ENCODE assay signal across 20 cellular contexts in genomic region chr17:8494506-8495111, GRCh38. TPM values are rescaled to one million over a fixed set of nuclear protein-coding genes. Genes with fewer than 3 reads are reported as not detected.
A peak's percentile ranks its signal among the peaks of the same experiment; 100 is the strongest.
DNase-seq lines count a peak whose midpoint lies in the region; ATAC-seq, FAIRE-seq and TF ChIP-seq lines count a peak whose summit lies in the region.
"Had no signal": no experiment of that assay in that cellular context is flagged by ENCODE, and none has a peak within 500 bp of the region (broad histone marks: within the 10 kb centered on the region; RNA-seq: fewer than 3 reads in every experiment).

No MANE protein-coding gene starts in this region.

- H3K4me3 Mint-ChIP-seq in brain, result no peak overlapping the region
- peak overlapping the region; percentile 48 for H3K4me3 Mint-ChIP-seq in type B pancreatic cell
- H3K4me3 Mint-ChIP-seq in T-cell, result no peak overlapping the region

- no peaks in the 10 kb centered on the region for H3K27me3 ChIP-seq in small intestine (ENCODE audit: control insufficient read depth in 2 of 2, insufficient read depth in 2 of 2, low read length in 2 of 2)
- no peaks in the 10 kb centered on the region for H3K27me3 ChIP-seq in effector memory CD4-positive, alpha-beta T cell (replicated peaks; ENCODE audit: control insufficient read depth, insufficient read depth, low read length, poor library complexity, severe bottlenecking)

- FAIRE-seq in small intestine (lab: Jason Lieb, UNC), result no peak
- FAIRE-seq: GM19239 had no signal

- H3K4me1 Mint-ChIP-seq in brain (no peaks in the 10 kb centered on the region), type B pancreatic cell (ENCODE audit: unreplicated experiment) (peaks cover 7% of the 10 kb centered on the region), T-cell (no peaks in the 10 kb centered on the region)

- DNase-seq in SK-N-MC (ENCODE audit: low read depth, low spot score) (no peak), type B pancreatic cell (ENCODE audit: extremely low spot score, unreplicated experiment) (peak; percentile 44), T-cell (no peak), HK-2 (ENCODE audit: unreplicated experiment) (no peak), small intestine (no peak)
- no peak for DNase-seq in effector memory CD4-positive, alpha-beta T cell
- DNase-seq: COR-L47, DMS153, EL, HCEC 1CT, KBM-7, NCI-H1048, NCI-H1694, NCI-H2107, NCI-H2227 treated with DMSO at 0.1 percent for 48 hours, NCI-H524, SHP77 had no signal

- no peaks in the 10 kb centered on the region for H3K27me3 Mint-ChIP-seq in brain
- no peaks in the 10 kb centered on the region for H3K27me3 Mint-ChIP-seq in type B pancreatic cell
- no peaks in the 10 kb centered on the region for H3K27me3 Mint-ChIP-seq in T-cell

- no peak overlapping the region for H3K4me3 ChIP-seq in SK-N-MC
- no peak overlapping the region for H3K4me3 ChIP-seq in mesodermal cell (ENCODE audit: extremely low read depth, insufficient read depth, low read length, poor library complexity, severe bottlenecking)
- H3K4me3 ChIP-seq in small intestine (ENCODE audit: low read depth in 1 of 2, low read length in 2 of 2), result no peak overlapping the region
- no peak overlapping the region for H3K4me3 ChIP-seq in effector memory CD4-positive, alpha-beta T cell (ENCODE audit: insufficient read depth, low read depth, low read length, poor library complexity, severe bottlenecking)

- no peak for ATAC-seq in T-cell (replicated peaks in 1 of 4)

- H3K9me3 Mint-ChIP-seq in brain (no peaks in the 10 kb centered on the region), type B pancreatic cell (no peaks in the 10 kb centered on the region), T-cell (no peaks in the 10 kb centered on the region)

- H3K36me3 Mint-ChIP-seq in brain (peaks cover 76% of the 10 kb centered on the region), type B pancreatic cell (peaks cover 27% of the 10 kb centered on the region), T-cell (peaks cover 12% of the 10 kb centered on the region)

- H3K27ac ChIP-seq in SK-N-MC (peak overlapping the region; percentile 48), mesodermal cell (ENCODE audit: low read depth, low read length, severe bottlenecking) (peak overlapping the region; percentile 23), small intestine (ENCODE audit: low read depth in 1 of 2, low read length in 1 of 2) (no peak overlapping the region)
- no peak overlapping the region for H3K27ac ChIP-seq in effector memory CD4-positive, alpha-beta T cell (ENCODE audit: insufficient read depth, low read length, poor library complexity, severe bottlenecking)

- H3K9me3 ChIP-seq in SK-N-MC (ENCODE audit: low read depth, low read length), result no peaks in the 10 kb centered on the region
- H3K9me3 ChIP-seq in mesodermal cell (ENCODE audit: control insufficient read depth, low read length), result no peaks in the 10 kb centered on the region
- no peaks in the 10 kb centered on the region for H3K9me3 ChIP-seq in small intestine (ENCODE audit: control insufficient read depth, low read depth)
- no peaks in the 10 kb centered on the region for H3K9me3 ChIP-seq in effector memory CD4-positive, alpha-beta T cell (ENCODE audit: control insufficient read depth, low read length)

- no peak overlapping the region for H3K9ac ChIP-seq in SK-N-MC (ENCODE audit: insufficient read length)

- POLR2A ChIA-PET in T-cell (lab: Charles Lee), result no interaction called here

- H3K4me1 ChIP-seq in mesodermal cell (ENCODE audit: control insufficient read depth, insufficient read depth, low read length, poor library complexity, severe bottlenecking) (no peaks in the 10 kb centered on the region), small intestine (ENCODE audit: control insufficient read depth in 2 of 2, insufficient read depth in 1 of 2, low read depth in 1 of 2, low read length in 1 of 2) (no peaks in the 10 kb centered on the region)
- no peaks in the 10 kb centered on the region for H3K4me1 ChIP-seq in effector memory CD4-positive, alpha-beta T cell (ENCODE audit: control insufficient read depth, insufficient read depth, low read length, poor library complexity, severe bottlenecking)

- peaks cover 78% of the 10 kb centered on the region for H3K36me3 ChIP-seq in SK-N-MC (ENCODE audit: insufficient read depth, low read length)
- peaks cover 98% of the 10 kb centered on the region for H3K36me3 ChIP-seq in mesodermal cell (ENCODE audit: control insufficient read depth, insufficient read depth, low read length)
- peaks cover 0 to 4% of the 10 kb centered on the region in 2 donors for H3K36me3 ChIP-seq in small intestine (ENCODE audit: control insufficient read depth in 2 of 2, insufficient read depth in 2 of 2, low read length in 2 of 2)
- H3K36me3 ChIP-seq in effector memory CD4-positive, alpha-beta T cell (ENCODE audit: control insufficient read depth, insufficient read depth, low read length), result no peaks in the 10 kb centered on the region

- CTCF ChIA-PET in T-cell (lab: Charles Lee), result interaction anchor here in 1 of 2 donors (0.9 kb wide), 1 partner anchor 168 kb away, joined by 7 read pairs; no protein-coding TSS in a partner anchor

- H3K27ac Mint-ChIP-seq in brain, result peak overlapping the region in 3 of 5 experiments; percentile 30 to 44 (median 35)
- H3K27ac Mint-ChIP-seq in type B pancreatic cell, result peak overlapping the region; percentile 96
- no peak overlapping the region for H3K27ac Mint-ChIP-seq in T-cell

- 95 to 98% methylated on average over 7 of the region's 8 CpGs for WGBS in mesodermal cell (ENCODE audit: insufficient coverage in 2 of 2), 2 experiments
- 81 to 88% (median 83%) methylated on average over 8 of the region's 8 CpGs for WGBS in small intestine, 3 donors

- no peak for TF ChIP-seq CTCF in brain (conservative IDR thresholded peaks at IDR 0.05)
- TF ChIP-seq CTCF in type B pancreatic cell (conservative IDR thresholded peaks at IDR 0.05), result no peak

RNA-seq across cellular contexts. Expression of gene NDEL1, which starts 58.9 kb away (rescaled TPM):
- 33.2 TPM for polyA plus RNA-seq in brain (ENCODE audit: insufficient read depth, low read depth, low replicate concordance)
- polyA plus RNA-seq in mesodermal cell (2013, experiment 1 of 2), result 45.7 TPM
- polyA plus RNA-seq in mesodermal cell (2013, experiment 2 of 2), result 44.0 TPM
- total RNA-seq in type B pancreatic cell (ENCODE audit: low replicate concordance), result 51.4 and 77.9 TPM in 2 replicates
- 100 to 1,000 TPM in 2 of 5 donors, 10 to 100 TPM in 3; 83.4 to 241 (median 99.0) TPM for total RNA-seq in T-cell
- 10 to 100 TPM; 24.7 to 30.6 (median 29.2) TPM for polyA plus RNA-seq in small intestine

Comparison
In these comparisons a context has a peak if more than half of its experiments do, and no peak if none do; other contexts are left out.
1. H3K27ac ChIP-seq: peak in SK-N-MC (single experiment) and mesodermal cell (single experiment); none in small intestine (0 of 2) and effector memory CD4-positive, alpha-beta T cell (single experiment).
2. H3K27ac Mint-ChIP-seq: peak in brain (3 of 5) and type B pancreatic cell (single experiment); none in T-cell (0 of 2).